ENCODE assay signal across 8 cellular contexts in the genomic region with DNA sequence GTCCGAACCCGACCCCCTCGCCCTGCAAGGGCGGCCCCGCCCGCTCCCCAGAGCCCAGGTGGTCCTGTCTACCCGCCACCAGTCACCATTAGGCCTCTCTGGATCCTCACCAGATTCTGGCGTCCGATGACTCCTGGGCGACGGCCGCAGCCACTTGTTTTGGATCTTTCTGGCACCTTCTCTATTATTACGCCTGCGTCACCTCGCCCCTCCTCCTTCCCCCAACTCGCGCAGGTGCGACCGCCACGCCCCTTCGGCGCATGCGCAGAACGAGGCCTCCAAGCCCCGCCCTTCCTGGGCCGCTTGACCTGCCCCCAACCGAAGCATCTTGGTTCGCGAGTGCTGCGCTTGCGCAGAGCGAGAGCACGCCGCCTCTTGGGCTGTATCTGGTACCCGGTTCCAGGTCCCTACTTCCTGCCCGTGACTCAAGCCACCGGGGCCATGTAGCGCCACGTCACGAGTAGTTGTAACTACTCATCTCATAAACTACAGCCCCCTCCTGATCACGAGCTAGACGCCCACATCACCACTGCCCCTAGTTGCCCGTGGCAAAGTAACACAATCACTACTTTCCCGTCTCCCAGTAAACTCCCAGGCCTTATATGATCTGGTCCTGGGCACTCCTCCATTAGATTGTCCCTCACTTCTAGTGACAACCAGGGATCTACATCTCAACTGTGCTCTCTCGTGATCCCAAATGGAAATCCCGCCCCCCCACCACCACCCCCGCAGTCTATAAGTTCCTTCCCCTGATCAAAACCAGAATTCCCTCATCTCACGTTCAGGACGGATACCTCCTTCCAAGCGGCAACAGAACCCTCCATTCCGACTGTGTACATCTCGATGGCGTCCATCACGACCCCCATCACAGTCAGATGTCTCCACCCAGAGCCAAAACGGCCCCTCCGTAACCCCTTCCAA. TPM values are rescaled to one million over a fixed set of nuclear protein-coding genes. Genes with fewer than 3 reads are reported as not detected.
DNase-seq lines count a peak whose midpoint lies in the region; ATAC-seq and TF ChIP-seq lines count a peak whose summit lies in the region.

DEDD2 (minus strand) TSS at position 156 of the 921 bp plus-strand sequence. CDS start 670 bp downstream, outside the sequence.

- peaks cover 13% of the 10 kb centered on the region for H3K36me3 ChIP-seq in adipocyte (ENCODE audit: control insufficient read depth, insufficient read depth, low read length, severe bottlenecking)
- peaks cover 21% of the 10 kb centered on the region for H3K36me3 ChIP-seq in cardiac muscle cell

- peak within 1 kb of the TSS; percentile 87 for H3K27ac ChIP-seq in cardiac muscle cell

- peak within 1 kb of the TSS; percentile 89 for H3K9ac ChIP-seq in adipocyte (ENCODE audit: low read length)

- peak; percentile 97 for DNase-seq in GM12864 (ENCODE audit: low read depth)
- peak; percentile 95 for DNase-seq in NCI-H1436 (lab: John Stamatoyannopoulos, UW)
- peak; percentile 100 for DNase-seq in T follicular helper cell (ENCODE audit: low read depth)
- peak; percentile 97 for DNase-seq in adipocyte (ENCODE audit: low read depth)
- peak; percentile 96 to 97 for DNase-seq in cardiac muscle cell (ENCODE audit: low read depth in 1 of 2, low spot score in 1 of 2)
- peak; percentile 95 for DNase-seq in pons (ENCODE audit: low spot score)
- DNase-seq in type B pancreatic cell (ENCODE audit: extremely low spot score, unreplicated experiment), result peak; percentile 99

- H3K4me3 Mint-ChIP-seq in type B pancreatic cell, result peak within 1 kb of the TSS; percentile 96

- H3K27me3 ChIP-seq in adipocyte (replicated peaks; ENCODE audit: control insufficient read depth, insufficient read depth, low read length) (no peaks in the 10 kb centered on the region), cardiac muscle cell (no peaks in the 10 kb centered on the region)

- H3K27me3 Mint-ChIP-seq in type B pancreatic cell, result no peaks in the 10 kb centered on the region

- H3K4me1 ChIP-seq in adipocyte (ENCODE audit: control insufficient read depth, insufficient read depth, low read length), result peaks cover 32% of the 10 kb centered on the region
- peaks cover 2% of the 10 kb centered on the region for H3K4me1 ChIP-seq in cardiac muscle cell (ENCODE audit: low read depth)

- peak within 1 kb of the TSS; percentile 97 for H3K27ac Mint-ChIP-seq in type B pancreatic cell

- ATAC-seq in HG02798 (IDR thresholded peaks at IDR 0.05; ENCODE audit: poor library complexity, unreplicated experiment), result peak; percentile 78

- H3K36me3 Mint-ChIP-seq in type B pancreatic cell, result peaks cover 11% of the 10 kb centered on the region

- peaks cover 42% of the 10 kb centered on the region for H3K4me1 Mint-ChIP-seq in type B pancreatic cell (ENCODE audit: unreplicated experiment)

- H3K9me3 ChIP-seq in adipocyte (ENCODE audit: control insufficient read depth, low read length) (no peaks in the 10 kb centered on the region), cardiac muscle cell (ENCODE audit: low read depth) (no peaks in the 10 kb centered on the region)

- H3K4me3 ChIP-seq in GM12864 (ENCODE audit: low read depth, low read length) (peak within 1 kb of the TSS; percentile 86), adipocyte (ENCODE audit: low read length) (peak within 1 kb of the TSS; percentile 96), cardiac muscle cell (peak within 1 kb of the TSS; percentile 60)

- TF ChIP-seq CTCF in GM12864 (IDR thresholded peaks at IDR 0.05; ENCODE audit: low read depth, low read length, missing control alignments), result no peak
- TF ChIP-seq CTCF in cardiac muscle cell (IDR thresholded peaks at IDR 0.05; ENCODE audit: low read depth, low read length), result peak; percentile 4
- TF ChIP-seq CTCF in type B pancreatic cell (conservative IDR thresholded peaks at IDR 0.05), result no peak

- no peaks in the 10 kb centered on the region for H3K9me3 Mint-ChIP-seq in type B pancreatic cell

RNA-seq across cellular contexts. Expression of gene DEDD2, which starts in this region (rescaled TPM):
- total RNA-seq in cardiac muscle cell (69.7 and 71.6 TPM in 2 replicates), type B pancreatic cell (ENCODE audit: low replicate concordance) (23.7 and 29.3 TPM in 2 replicates)
- 46.0 and 58.2 TPM in 2 replicates for polyA plus RNA-seq in cardiac muscle cell

Comparison
In these comparisons a context has a peak if more than half of its experiments do, and no peak if none do; other contexts are left out.
1. Peak in every context shown above with its lines: DNase-seq, ATAC-seq, H3K4me3 ChIP-seq and H3K27ac ChIP-seq.